ENCODE assay signal across 1 cellular context in the genomic region with DNA sequence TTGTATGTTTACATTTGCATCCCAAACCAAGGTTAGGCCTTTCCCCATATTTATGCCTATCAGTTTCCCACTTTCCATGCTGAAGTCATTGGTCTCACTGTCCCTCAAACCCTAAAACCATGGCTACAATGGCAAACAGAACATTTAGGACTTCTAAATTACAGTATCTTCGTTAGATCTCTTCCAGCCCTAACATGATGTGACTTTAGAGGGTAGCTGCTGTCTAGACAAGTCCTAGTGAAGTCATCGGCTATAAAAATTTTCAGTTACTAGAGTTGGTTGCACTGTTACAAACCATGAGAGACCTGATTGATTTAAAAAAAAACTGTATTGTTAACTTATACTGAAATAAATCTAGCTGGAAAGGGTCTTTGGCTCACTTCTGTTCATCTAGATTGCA.
TF ChIP-seq lines count a peak whose summit lies in the region.

No MANE protein-coding gene starts in this region.

TF ChIP-seq in endothelial cell of umbilical vein, 7 proteins besides CTCF, POLR2A, EP300 and RAD21:
- TF ChIP-seq, protein P1, sequence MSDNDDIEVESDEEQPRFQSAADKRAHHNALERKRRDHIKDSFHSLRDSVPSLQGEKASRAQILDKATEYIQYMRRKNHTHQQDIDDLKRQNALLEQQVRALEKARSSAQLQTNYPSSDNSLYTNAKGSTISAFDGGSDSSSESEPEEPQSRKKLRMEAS (IDR thresholded peaks at IDR 0.05; ENCODE audit: insufficient read depth, insufficient read length), result no peak
- no peak for TF ChIP-seq MYC (IDR thresholded peaks at IDR 0.05; ENCODE audit: low read depth, low read length)
- TF ChIP-seq POLR2AphosphoS5 (IDR thresholded peaks at IDR 0.05; ENCODE audit: insufficient read depth, low read depth, low read length), result no peak
- no peak for TF ChIP-seq JUN (IDR thresholded peaks at IDR 0.05; ENCODE audit: borderline replicate concordance, insufficient read depth, insufficient read length, low read depth)
- TF ChIP-seq GATA2 (IDR thresholded peaks at IDR 0.05; ENCODE audit: insufficient read depth, insufficient read length, low read depth, low read length), result no peak
- no peak for TF ChIP-seq FOS (IDR thresholded peaks at IDR 0.05; ENCODE audit: borderline replicate concordance, insufficient read depth, low read length)
- TF ChIP-seq EZH2 (IDR thresholded peaks at IDR 0.05; ENCODE audit: borderline replicate concordance, low read depth, low read length, severe bottlenecking), result no peak
